In genomic region chr2:160651416-160652200, GRCh38 we compare ENCODE assay signal across 10 cellular contexts.
A peak's percentile ranks its signal among the peaks of the same experiment; 100 is the strongest.
DNase-seq lines count a peak whose midpoint lies in the region; ATAC-seq and TF ChIP-seq lines count a peak whose summit lies in the region.
"Had no signal": no experiment of that assay in that cellular context is flagged by ENCODE, and none has a peak within 500 bp of the region (broad histone marks: within the 10 kb centered on the region; RNA-seq: fewer than 3 reads in every experiment).

No MANE protein-coding gene starts in this region.

- no peak overlapping the region for H2BK5ac ChIP-seq in trophoblast cell (ENCODE audit: low read depth, low read length, poor library complexity)

- peak overlapping the region; percentile 41 for H2AFZ ChIP-seq in MM.1S (ENCODE audit: low read length)
- H2AFZ ChIP-seq in trophoblast cell (ENCODE audit: insufficient read depth, low read length, poor library complexity), result no peak overlapping the region

- no peaks in the 10 kb centered on the region for H3K27me3 ChIP-seq in MM.1S (replicated peaks; ENCODE audit: insufficient read depth, low read length)
- H3K27me3 ChIP-seq in effector memory CD4-positive, alpha-beta T cell (replicated peaks; ENCODE audit: control insufficient read depth, insufficient read depth, low read length, poor library complexity, severe bottlenecking), result no peaks in the 10 kb centered on the region
- no peaks in the 10 kb centered on the region for H3K27me3 ChIP-seq in trophoblast cell (ENCODE audit: insufficient read depth, low read length)
- H3K27me3 ChIP-seq: SJCRH30 had no signal

- H3K36me3 ChIP-seq in MM.1S (replicated peaks; ENCODE audit: insufficient read depth, low read length), result no peaks in the 10 kb centered on the region
- no peaks in the 10 kb centered on the region for H3K36me3 ChIP-seq in effector memory CD4-positive, alpha-beta T cell (ENCODE audit: control insufficient read depth, insufficient read depth, low read length)
- H3K36me3 ChIP-seq in trophoblast cell (ENCODE audit: control insufficient read depth in 1 of 2, insufficient read depth in 2 of 2, low read length in 2 of 2), result no peaks in the 10 kb centered on the region
- H3K36me3 ChIP-seq: SJCRH30, thoracic aorta had no signal

- no peak overlapping the region for H2BK120ac ChIP-seq in trophoblast cell (ENCODE audit: insufficient read depth, low read length, poor library complexity)

- H2AK5ac ChIP-seq in trophoblast cell (ENCODE audit: low read length), result no peak overlapping the region

- no peak for TF ChIP-seq CTCF in MM.1S (IDR thresholded peaks at IDR 0.05; ENCODE audit: low read length)

- no peaks in the 10 kb centered on the region for H3K9me3 ChIP-seq in MM.1S (replicated peaks; ENCODE audit: insufficient read depth, low read length)
- H3K9me3 ChIP-seq in effector memory CD4-positive, alpha-beta T cell (ENCODE audit: control insufficient read depth, low read length), result no peaks in the 10 kb centered on the region
- H3K9me3 ChIP-seq in trophoblast cell (ENCODE audit: insufficient read depth, low read depth, low read length), result no peaks in the 10 kb centered on the region
- H3K9me3 ChIP-seq: SJCRH30, thoracic aorta had no signal

- H4K12ac ChIP-seq in trophoblast cell (ENCODE audit: low read depth, low read length), result no peak overlapping the region

- H3F3A ChIP-seq in MM.1S (ENCODE audit: insufficient read depth, low read length), result no peaks in the 10 kb centered on the region

- H3K27ac ChIP-seq in MM.1S (ENCODE audit: low read length) (no peak overlapping the region), trophoblast cell (ENCODE audit: low read depth, low read length) (no peak overlapping the region)
- H3K27ac ChIP-seq in effector memory CD4-positive, alpha-beta T cell (ENCODE audit: insufficient read depth, low read length, poor library complexity, severe bottlenecking), result peak overlapping the region; percentile 1
- H3K27ac ChIP-seq: SJCRH30, thoracic aorta had no signal

- peaks cover 3% of the 10 kb centered on the region for H3K79me1 ChIP-seq in trophoblast cell (ENCODE audit: low read length)

- DNase-seq in MM.1S, result no peak
- DNase-seq in effector memory CD4-positive, alpha-beta T cell, result no peak
- DNase-seq in trophoblast cell, result peak; percentile 51 to 76
- DNase-seq in stimulated activated CD4-positive, alpha-beta T cell treated with anti-CD3 and anti-CD28 coated beads, Interleukin-15, amount 100 ng/mL, for 24 hours, result no peak
- DNase-seq: NCI-H510A, SJCRH30 had no signal

- no peak overlapping the region for H4K91ac ChIP-seq in trophoblast cell (ENCODE audit: low read depth, low read length)

- no peak overlapping the region for H3K23ac ChIP-seq in trophoblast cell (ENCODE audit: low read length)

- no peak overlapping the region for H4K8ac ChIP-seq in trophoblast cell (ENCODE audit: low read depth, low read length)

- no peak overlapping the region for H3K14ac ChIP-seq in trophoblast cell (ENCODE audit: low read length)

- peaks cover 17% of the 10 kb centered on the region for H3K4me1 ChIP-seq in MM.1S (ENCODE audit: low read length)
- H3K4me1 ChIP-seq in effector memory CD4-positive, alpha-beta T cell (ENCODE audit: control insufficient read depth, insufficient read depth, low read length, poor library complexity, severe bottlenecking), result peaks cover 12% of the 10 kb centered on the region
- peaks cover 11 to 12% of the 10 kb centered on the region in 2 experiments for H3K4me1 ChIP-seq in trophoblast cell (ENCODE audit: control insufficient read depth in 1 of 2, insufficient read depth in 2 of 2, low read length in 2 of 2)
- H3K4me1 ChIP-seq: SJCRH30 had no signal

- H3K79me2 ChIP-seq in MM.1S (ENCODE audit: low read length), result no peaks in the 10 kb centered on the region
- no peaks in the 10 kb centered on the region for H3K79me2 ChIP-seq in trophoblast cell (ENCODE audit: control insufficient read depth, insufficient read depth, low read length, poor library complexity)

- no CpG with 5 or more reads among the region's 4 CpGs for WGBS in trophoblast cell (ENCODE audit: extremely low coverage, insufficient coverage, insufficient read length)

- no peak overlapping the region for H3K18ac ChIP-seq in trophoblast cell (ENCODE audit: low read length)

- H3K9ac ChIP-seq in MM.1S (ENCODE audit: low read length) (peak overlapping the region; percentile 4; the same call in 1 of the 2 replicates), trophoblast cell (ENCODE audit: low read length) (no peak overlapping the region)

- no peak overlapping the region for H3K4ac ChIP-seq in trophoblast cell (ENCODE audit: low read depth, low read length)

- no peaks in the 10 kb centered on the region for H4K20me1 ChIP-seq in MM.1S (ENCODE audit: insufficient read depth, low read length)

- ATAC-seq in GM18907 (IDR thresholded peaks at IDR 0.05; ENCODE audit: unreplicated experiment) (peak; percentile 24), HG03342 (IDR thresholded peaks at IDR 0.05; ENCODE audit: unreplicated experiment) (no peak), HG02610 (IDR thresholded peaks at IDR 0.05; ENCODE audit: unreplicated experiment) (no peak)

- H3K9me2 ChIP-seq in MM.1S (replicated peaks; ENCODE audit: insufficient read depth, low read length), result no peaks in the 10 kb centered on the region

- no peak overlapping the region for H3K4me3 ChIP-seq in MM.1S (ENCODE audit: low read length)
- H3K4me3 ChIP-seq in effector memory CD4-positive, alpha-beta T cell (ENCODE audit: insufficient read depth, low read depth, low read length, poor library complexity, severe bottlenecking), result no peak overlapping the region
- no peak overlapping the region for H3K4me3 ChIP-seq in trophoblast cell (ENCODE audit: low read depth, low read length)
- H3K4me3 ChIP-seq: SJCRH30, thoracic aorta had no signal

- no peak overlapping the region for H2BK12ac ChIP-seq in trophoblast cell (ENCODE audit: low read length)

- H3K4me2 ChIP-seq in MM.1S (ENCODE audit: low read depth, low read length) (peak overlapping the region; percentile 12; the same call in 1 of the 2 replicates), trophoblast cell (ENCODE audit: low read length) (no peak overlapping the region)

Comparison
In these comparisons a context has a peak if more than half of its experiments do, and no peak if none do; other contexts are left out.
1. DNase-seq: peak in trophoblast cell (2 of 2); none in MM.1S (single experiment), effector memory CD4-positive, alpha-beta T cell (0 of 3) and stimulated activated CD4-positive, alpha-beta T cell treated with anti-CD3 and anti-CD28 coated beads, Interleukin-15, amount 100 ng/mL, for 24 hours (single experiment).